In genomic region chr3:10248984-10249748, GRCh38 we compare ENCODE assay signal across 1 cellular context.
TF ChIP-seq lines count a peak whose summit lies in the region.

No MANE protein-coding gene starts in this region.

TF ChIP-seq in GM12878, 131 proteins besides CTCF, POLR2A, EP300 and RAD21 (continued from another document and continues in another):
- TF ChIP-seq MLLT1 (IDR thresholded peaks at IDR 0.05): no peak
- no peak for TF ChIP-seq TCF3 (IDR thresholded peaks at IDR 0.05; ENCODE audit: borderline replicate concordance, insufficient read depth, low read depth, low read length)
- TF ChIP-seq ATF7 (IDR thresholded peaks at IDR 0.05; ENCODE audit: low read depth): no peak
- no peak for TF ChIP-seq SUZ12 (IDR thresholded peaks at IDR 0.05; ENCODE audit: unreplicated experiment)
- TF ChIP-seq CREB1 (IDR thresholded peaks at IDR 0.05; ENCODE audit: low read depth): no peak
- no peak for TF ChIP-seq POLR2AphosphoS2 (IDR thresholded peaks at IDR 0.05; ENCODE audit: low read depth, low read length)
- no peak for TF ChIP-seq TCF7 (IDR thresholded peaks at IDR 0.05; ENCODE audit: borderline replicate concordance)
- TF ChIP-seq NRF1 (conservative IDR thresholded peaks at IDR 0.05; ENCODE audit: low read depth, low read length): no peak
- no peak for TF ChIP-seq USF2 (IDR thresholded peaks at IDR 0.05; ENCODE audit: borderline replicate concordance, low read depth, low read length)
- TF ChIP-seq MYC (IDR thresholded peaks at IDR 0.05; ENCODE audit: insufficient read depth, insufficient read length, insufficient replicate concordance, low read length, severe bottlenecking): no peak
- no peak for TF ChIP-seq BHLHE40 (IDR thresholded peaks at IDR 0.05; ENCODE audit: borderline replicate concordance in 1 of 2, low read depth in 2 of 2, low read length in 1 of 2)
- TF ChIP-seq NR2F1 (conservative IDR thresholded peaks at IDR 0.05): no peak
- TF ChIP-seq, protein P1, sequence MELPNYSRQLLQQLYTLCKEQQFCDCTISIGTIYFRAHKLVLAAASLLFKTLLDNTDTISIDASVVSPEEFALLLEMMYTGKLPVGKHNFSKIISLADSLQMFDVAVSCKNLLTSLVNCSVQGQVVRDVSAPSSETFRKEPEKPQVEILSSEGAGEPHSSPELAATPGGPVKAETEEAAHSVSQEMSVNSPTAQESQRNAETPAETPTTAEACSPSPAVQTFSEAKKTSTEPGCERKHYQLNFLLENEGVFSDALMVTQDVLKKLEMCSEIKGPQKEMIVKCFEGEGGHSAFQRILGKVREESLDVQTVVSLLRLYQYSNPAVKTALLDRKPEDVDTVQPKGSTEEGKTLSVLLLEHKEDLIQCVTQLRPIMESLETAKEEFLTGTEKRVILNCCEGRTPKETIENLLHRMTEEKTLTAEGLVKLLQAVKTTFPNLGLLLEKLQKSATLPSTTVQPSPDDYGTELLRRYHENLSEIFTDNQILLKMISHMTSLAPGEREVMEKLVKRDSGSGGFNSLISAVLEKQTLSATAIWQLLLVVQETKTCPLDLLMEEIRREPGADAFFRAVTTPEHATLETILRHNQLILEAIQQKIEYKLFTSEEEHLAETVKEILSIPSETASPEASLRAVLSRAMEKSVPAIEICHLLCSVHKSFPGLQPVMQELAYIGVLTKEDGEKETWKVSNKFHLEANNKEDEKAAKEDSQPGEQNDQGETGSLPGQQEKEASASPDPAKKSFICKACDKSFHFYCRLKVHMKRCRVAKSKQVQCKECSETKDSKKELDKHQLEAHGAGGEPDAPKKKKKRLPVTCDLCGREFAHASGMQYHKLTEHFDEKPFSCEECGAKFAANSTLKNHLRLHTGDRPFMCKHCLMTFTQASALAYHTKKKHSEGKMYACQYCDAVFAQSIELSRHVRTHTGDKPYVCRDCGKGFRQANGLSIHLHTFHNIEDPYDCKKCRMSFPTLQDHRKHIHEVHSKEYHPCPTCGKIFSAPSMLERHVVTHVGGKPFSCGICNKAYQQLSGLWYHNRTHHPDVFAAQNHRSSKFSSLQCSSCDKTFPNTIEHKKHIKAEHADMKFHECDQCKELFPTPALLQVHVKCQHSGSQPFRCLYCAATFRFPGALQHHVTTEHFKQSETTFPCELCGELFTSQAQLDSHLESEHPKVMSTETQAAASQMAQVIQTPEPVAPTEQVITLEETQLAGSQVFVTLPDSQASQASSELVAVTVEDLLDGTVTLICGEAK (IDR thresholded peaks at IDR 0.05; ENCODE audit: borderline replicate concordance): no peak
- TF ChIP-seq SP1 (IDR thresholded peaks at IDR 0.05; ENCODE audit: low read depth, low read length): no peak
- TF ChIP-seq IKZF2 (IDR thresholded peaks at IDR 0.05): peak; percentile 34 to 48; a peak in 1 of 4 replicates
- TF ChIP-seq HDGF (IDR thresholded peaks at IDR 0.05): no peak
- TF ChIP-seq, protein P2, sequence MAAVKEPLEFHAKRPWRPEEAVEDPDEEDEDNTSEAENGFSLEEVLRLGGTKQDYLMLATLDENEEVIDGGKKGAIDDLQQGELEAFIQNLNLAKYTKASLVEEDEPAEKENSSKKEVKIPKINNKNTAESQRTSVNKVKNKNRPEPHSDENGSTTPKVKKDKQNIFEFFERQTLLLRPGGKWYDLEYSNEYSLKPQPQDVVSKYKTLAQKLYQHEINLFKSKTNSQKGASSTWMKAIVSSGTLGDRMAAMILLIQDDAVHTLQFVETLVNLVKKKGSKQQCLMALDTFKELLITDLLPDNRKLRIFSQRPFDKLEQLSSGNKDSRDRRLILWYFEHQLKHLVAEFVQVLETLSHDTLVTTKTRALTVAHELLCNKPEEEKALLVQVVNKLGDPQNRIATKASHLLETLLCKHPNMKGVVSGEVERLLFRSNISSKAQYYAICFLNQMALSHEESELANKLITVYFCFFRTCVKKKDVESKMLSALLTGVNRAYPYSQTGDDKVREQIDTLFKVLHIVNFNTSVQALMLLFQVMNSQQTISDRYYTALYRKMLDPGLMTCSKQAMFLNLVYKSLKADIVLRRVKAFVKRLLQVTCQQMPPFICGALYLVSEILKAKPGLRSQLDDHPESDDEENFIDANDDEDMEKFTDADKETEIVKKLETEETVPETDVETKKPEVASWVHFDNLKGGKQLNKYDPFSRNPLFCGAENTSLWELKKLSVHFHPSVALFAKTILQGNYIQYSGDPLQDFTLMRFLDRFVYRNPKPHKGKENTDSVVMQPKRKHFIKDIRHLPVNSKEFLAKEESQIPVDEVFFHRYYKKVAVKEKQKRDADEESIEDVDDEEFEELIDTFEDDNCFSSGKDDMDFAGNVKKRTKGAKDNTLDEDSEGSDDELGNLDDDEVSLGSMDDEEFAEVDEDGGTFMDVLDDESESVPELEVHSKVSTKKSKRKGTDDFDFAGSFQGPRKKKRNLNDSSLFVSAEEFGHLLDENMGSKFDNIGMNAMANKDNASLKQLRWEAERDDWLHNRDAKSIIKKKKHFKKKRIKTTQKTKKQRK (IDR thresholded peaks at IDR 0.05; ENCODE audit: low read depth, low read length): no peak
- TF ChIP-seq NKRF (conservative IDR thresholded peaks at IDR 0.05): peak; percentile 13; the same call in 1 of the 2 replicates
- TF ChIP-seq MEF2A (IDR thresholded peaks at IDR 0.05; ENCODE audit: insufficient read depth, low read depth, low read length): no peak
- TF ChIP-seq CHD2 (IDR thresholded peaks at IDR 0.05; ENCODE audit: borderline replicate concordance, low read depth, low read length): no peak
- no peak for TF ChIP-seq JUND (IDR thresholded peaks at IDR 0.05; ENCODE audit: low read depth, low read length)
- TF ChIP-seq NR2C2 (IDR thresholded peaks at IDR 0.05; ENCODE audit: borderline replicate concordance, control insufficient read depth, insufficient read length, low read depth): no peak
- TF ChIP-seq, protein P3, sequence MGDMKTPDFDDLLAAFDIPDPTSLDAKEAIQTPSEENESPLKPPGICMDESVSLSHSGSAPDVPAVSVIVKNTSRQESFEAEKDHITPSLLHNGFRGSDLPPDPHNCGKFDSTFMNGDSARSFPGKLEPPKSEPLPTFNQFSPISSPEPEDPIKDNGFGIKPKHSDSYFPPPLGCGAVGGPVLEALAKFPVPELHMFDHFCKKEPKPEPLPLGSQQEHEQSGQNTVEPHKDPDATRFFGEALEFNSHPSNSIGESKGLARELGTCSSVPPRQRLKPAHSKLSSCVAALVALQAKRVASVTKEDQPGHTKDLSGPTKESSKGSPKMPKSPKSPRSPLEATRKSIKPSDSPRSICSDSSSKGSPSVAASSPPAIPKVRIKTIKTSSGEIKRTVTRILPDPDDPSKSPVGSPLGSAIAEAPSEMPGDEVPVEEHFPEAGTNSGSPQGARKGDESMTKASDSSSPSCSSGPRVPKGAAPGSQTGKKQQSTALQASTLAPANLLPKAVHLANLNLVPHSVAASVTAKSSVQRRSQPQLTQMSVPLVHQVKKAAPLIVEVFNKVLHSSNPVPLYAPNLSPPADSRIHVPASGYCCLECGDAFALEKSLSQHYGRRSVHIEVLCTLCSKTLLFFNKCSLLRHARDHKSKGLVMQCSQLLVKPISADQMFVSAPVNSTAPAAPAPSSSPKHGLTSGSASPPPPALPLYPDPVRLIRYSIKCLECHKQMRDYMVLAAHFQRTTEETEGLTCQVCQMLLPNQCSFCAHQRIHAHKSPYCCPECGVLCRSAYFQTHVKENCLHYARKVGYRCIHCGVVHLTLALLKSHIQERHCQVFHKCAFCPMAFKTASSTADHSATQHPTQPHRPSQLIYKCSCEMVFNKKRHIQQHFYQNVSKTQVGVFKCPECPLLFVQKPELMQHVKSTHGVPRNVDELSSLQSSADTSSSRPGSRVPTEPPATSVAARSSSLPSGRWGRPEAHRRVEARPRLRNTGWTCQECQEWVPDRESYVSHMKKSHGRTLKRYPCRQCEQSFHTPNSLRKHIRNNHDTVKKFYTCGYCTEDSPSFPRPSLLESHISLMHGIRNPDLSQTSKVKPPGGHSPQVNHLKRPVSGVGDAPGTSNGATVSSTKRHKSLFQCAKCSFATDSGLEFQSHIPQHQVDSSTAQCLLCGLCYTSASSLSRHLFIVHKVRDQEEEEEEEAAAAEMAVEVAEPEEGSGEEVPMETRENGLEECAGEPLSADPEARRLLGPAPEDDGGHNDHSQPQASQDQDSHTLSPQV (IDR thresholded peaks at IDR 0.05): no peak
- 0 out of 2 replicates have a peak, but pooled peaks have one; percentile 5 for TF ChIP-seq TCF12 (IDR thresholded peaks at IDR 0.05; ENCODE audit: low read depth, low read length)
- no peak for TF ChIP-seq KLF5 (IDR thresholded peaks at IDR 0.05; ENCODE audit: partially characterized antibody)
- TF ChIP-seq YY1 (IDR thresholded peaks at IDR 0.05; ENCODE audit: low read depth, low read length): peak; percentile 91
- TF ChIP-seq MEF2B (IDR thresholded peaks at IDR 0.05; ENCODE audit: partially characterized antibody, poor library complexity, severe bottlenecking): no peak
- TF ChIP-seq, protein P4, sequence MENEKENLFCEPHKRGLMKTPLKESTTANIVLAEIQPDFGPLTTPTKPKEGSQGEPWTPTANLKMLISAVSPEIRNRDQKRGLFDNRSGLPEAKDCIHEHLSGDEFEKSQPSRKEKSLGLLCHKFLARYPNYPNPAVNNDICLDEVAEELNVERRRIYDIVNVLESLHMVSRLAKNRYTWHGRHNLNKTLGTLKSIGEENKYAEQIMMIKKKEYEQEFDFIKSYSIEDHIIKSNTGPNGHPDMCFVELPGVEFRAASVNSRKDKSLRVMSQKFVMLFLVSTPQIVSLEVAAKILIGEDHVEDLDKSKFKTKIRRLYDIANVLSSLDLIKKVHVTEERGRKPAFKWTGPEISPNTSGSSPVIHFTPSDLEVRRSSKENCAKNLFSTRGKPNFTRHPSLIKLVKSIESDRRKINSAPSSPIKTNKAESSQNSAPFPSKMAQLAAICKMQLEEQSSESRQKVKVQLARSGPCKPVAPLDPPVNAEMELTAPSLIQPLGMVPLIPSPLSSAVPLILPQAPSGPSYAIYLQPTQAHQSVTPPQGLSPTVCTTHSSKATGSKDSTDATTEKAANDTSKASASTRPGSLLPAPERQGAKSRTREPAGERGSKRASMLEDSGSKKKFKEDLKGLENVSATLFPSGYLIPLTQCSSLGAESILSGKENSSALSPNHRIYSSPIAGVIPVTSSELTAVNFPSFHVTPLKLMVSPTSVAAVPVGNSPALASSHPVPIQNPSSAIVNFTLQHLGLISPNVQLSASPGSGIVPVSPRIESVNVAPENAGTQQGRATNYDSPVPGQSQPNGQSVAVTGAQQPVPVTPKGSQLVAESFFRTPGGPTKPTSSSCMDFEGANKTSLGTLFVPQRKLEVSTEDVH (IDR thresholded peaks at IDR 0.05; ENCODE audit: low read depth, partially characterized antibody): no peak
- TF ChIP-seq JUNB (IDR thresholded peaks at IDR 0.05): no peak
- no peak for TF ChIP-seq RFX5 (IDR thresholded peaks at IDR 0.05; ENCODE audit: low read depth, low read length)
- TF ChIP-seq NFYA (IDR thresholded peaks at IDR 0.05; ENCODE audit: borderline replicate concordance, low read depth, low read length): no peak
- TF ChIP-seq ETV6 (conservative IDR thresholded peaks at IDR 0.05 in 1 of 2, IDR thresholded peaks at IDR 0.05 in 1 of 2; ENCODE audit: borderline replicate concordance in 1 of 2, low read depth in 1 of 2): no peak
- no peak for TF ChIP-seq CBX3 (IDR thresholded peaks at IDR 0.05; ENCODE audit: borderline replicate concordance, low read depth)
- TF ChIP-seq HDAC2 (IDR thresholded peaks at IDR 0.05): no peak
- TF ChIP-seq EGR1 (IDR thresholded peaks at IDR 0.05; ENCODE audit: borderline replicate concordance in 1 of 2, low read depth in 2 of 2, low read length in 2 of 2): no peak
- no peak for TF ChIP-seq SMAD5 (IDR thresholded peaks at IDR 0.05; ENCODE audit: low read depth)
- no peak for TF ChIP-seq CBFB (IDR thresholded peaks at IDR 0.05; ENCODE audit: low read depth)
